In the genomic region with DNA sequence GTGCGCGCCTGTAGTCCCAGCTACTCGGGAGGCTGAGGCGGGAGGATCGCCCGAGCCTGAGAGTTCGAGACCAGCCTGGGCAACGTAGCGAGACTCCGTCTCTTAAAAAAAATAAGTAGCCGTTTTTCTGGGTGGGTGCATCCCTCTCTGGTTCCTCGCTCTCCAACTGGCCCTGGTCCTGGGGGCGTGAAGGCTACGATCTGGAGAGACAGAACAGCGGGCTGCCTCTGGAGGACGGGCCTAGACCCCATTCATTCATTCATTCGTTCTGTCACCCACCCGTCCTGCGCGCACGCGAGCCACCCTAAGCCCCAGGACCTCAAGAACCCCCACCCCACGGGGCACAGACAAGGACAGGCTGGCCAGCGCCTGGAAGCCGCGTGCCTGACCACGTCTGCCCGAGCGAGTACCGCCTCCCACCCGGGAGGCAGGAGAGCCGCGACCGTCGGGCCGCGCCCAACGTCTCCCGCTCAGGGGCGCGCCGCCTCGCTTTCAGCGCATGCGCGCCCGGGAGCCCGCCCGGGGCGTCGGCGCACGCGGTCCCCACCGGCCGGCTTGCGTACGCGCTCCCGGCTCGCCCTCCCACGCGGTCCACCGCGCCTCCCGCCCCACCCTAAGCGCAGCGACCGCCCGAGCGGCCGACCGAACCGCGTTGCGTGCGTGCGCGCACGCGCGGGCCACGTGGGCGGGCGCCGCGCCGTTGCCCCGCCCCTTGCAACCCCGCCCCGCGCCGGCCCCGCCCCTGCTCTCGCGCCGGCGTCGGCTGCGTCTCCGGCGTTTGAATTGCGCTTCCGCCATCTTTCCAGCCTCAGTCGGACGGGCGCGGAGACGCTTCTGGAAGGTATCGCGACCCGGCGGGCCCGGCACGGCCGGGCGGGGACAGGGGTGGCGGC, we compare ENCODE assay signal across 8 cellular contexts. TPM values are rescaled to one million over a fixed set of nuclear protein-coding genes. Genes with fewer than 3 reads are reported as not detected.
DNase-seq lines count a peak whose midpoint lies in the region; ATAC-seq and TF ChIP-seq lines count a peak whose summit lies in the region.

A gene (plus strand): TSS at position 781 of the 893 bp plus-strand sequence. CDS start 528 bp downstream, outside the sequence.

- no peak for TF ChIP-seq EP300 in Ishikawa (IDR thresholded peaks at IDR 0.05; ENCODE audit: borderline replicate concordance)

- peak within 1 kb of the TSS; percentile 89 for H2AFZ ChIP-seq in PC-3 (ENCODE audit: low read length)

- H3K36me3 ChIP-seq in PC-3 (ENCODE audit: low read depth, low read length) (peaks cover 41% of the 10 kb centered on the region), mucosa of rectum (ENCODE audit: control insufficient read depth in 2 of 2, insufficient read depth in 2 of 2, low read length in 2 of 2) (peaks cover 28 to 30% of the 10 kb centered on the region in 2 donors)

- peak within 1 kb of the TSS; percentile 19 for H3K27ac ChIP-seq in PC-3 (ENCODE audit: low read length)
- H3K27ac ChIP-seq in epithelial cell of prostate, result peak within 1 kb of the TSS; percentile 83
- peak within 1 kb of the TSS; percentile 87 for H3K27ac ChIP-seq in mucosa of rectum (ENCODE audit: low read depth in 2 of 2, low read length in 2 of 2)

- intact Hi-C loops in PC-3 (cut with micrococcal nuclease), result loop anchor here (1.0 kb wide), 1 partner anchor 32 kb away; a partner anchor contains a TSS

- H3K9me2 ChIP-seq in PC-3 (replicated peaks; ENCODE audit: low read length), result no peaks in the 10 kb centered on the region

- no peaks in the 10 kb centered on the region for H3K9me3 ChIP-seq in PC-3 (ENCODE audit: low read length)
- H3K9me3 ChIP-seq in mucosa of rectum (ENCODE audit: control insufficient read depth in 2 of 2, low read length in 2 of 2), result no peaks in the 10 kb centered on the region

- H3K4me3 ChIP-seq in PC-3 (ENCODE audit: low read length) (peak within 1 kb of the TSS; percentile 79), mucosa of rectum (ENCODE audit: low read length in 2 of 2) (peak within 1 kb of the TSS; percentile 78 to 85)

- ATAC-seq in GM21529 (IDR thresholded peaks at IDR 0.05; ENCODE audit: unreplicated experiment) (peak; percentile 56), PC-3 (peak; percentile 91)

- DNase-seq in DMS 273 (lab: John Stamatoyannopoulos, UW; ENCODE audit: unreplicated experiment) (peak; percentile 96), PC-3 (peak; percentile 99), activated T-cell treated with anti-CD3 and anti-CD28 coated beads for 48 hours (ENCODE audit: low read depth) (peak; percentile 97), epithelial cell of prostate (ENCODE audit: low read depth, low spot score) (peak; percentile 43)
- DNase-seq in stimulated activated CD8-positive, alpha-beta memory T cell treated with anti-CD3 and anti-CD28 coated beads, Interleukin-4, amount 100 ng/mL, for 4 hours (ENCODE audit: low read depth in 2 of 2, low spot score in 1 of 2), result peak; percentile 73 to 88

- no peak for TF ChIP-seq RAD21 in Ishikawa (IDR thresholded peaks at IDR 0.05; ENCODE audit: low read depth)

- peaks cover 41% of the 10 kb centered on the region for H4K20me1 ChIP-seq in PC-3 (ENCODE audit: low read length)

- H3K79me2 ChIP-seq in PC-3 (ENCODE audit: low read length), result peaks cover 48% of the 10 kb centered on the region

- H3F3A ChIP-seq in PC-3 (ENCODE audit: low read length, unreplicated experiment), result peaks cover 14% of the 10 kb centered on the region

- TF ChIP-seq CTCF in PC-3 (conservative IDR thresholded peaks at IDR 0.05; ENCODE audit: low read depth, low read length), result no peak

- no peaks in the 10 kb centered on the region for H3K27me3 ChIP-seq in PC-3 (ENCODE audit: low read length)
- H3K27me3 ChIP-seq in mucosa of rectum (ENCODE audit: control insufficient read depth in 2 of 2, insufficient read depth in 2 of 2, low read length in 2 of 2), result no peaks in the 10 kb centered on the region

- peak within 1 kb of the TSS; percentile 92 for H3K9ac ChIP-seq in PC-3 (ENCODE audit: low read length)
- H3K9ac ChIP-seq in mucosa of rectum (ENCODE audit: low read depth in 1 of 2, low read length in 2 of 2), result peak within 1 kb of the TSS; percentile 77 to 81

- POLR2A ChIA-PET in PC-3 (lab: Charles Lee; ENCODE audit: unreplicated experiment), result interaction anchor here (0.6 kb wide), 1 partner anchor 32 kb away, joined by 3 read pairs; no protein-coding TSS in a partner anchor

- no TSS peak for BruUV-seq in PC-3 (replicated peaks; lab: Mats Ljungman, UMichigan)

- peaks cover 26% of the 10 kb centered on the region for H3K4me1 ChIP-seq in PC-3 (ENCODE audit: insufficient read depth, low read length)
- peaks cover 14 to 19% of the 10 kb centered on the region in 2 donors for H3K4me1 ChIP-seq in mucosa of rectum (ENCODE audit: control insufficient read depth in 2 of 2, insufficient read depth in 2 of 2, low read length in 2 of 2)

- peak within 1 kb of the TSS; percentile 92 for H3K4me2 ChIP-seq in PC-3 (ENCODE audit: low read length)

- CTCF ChIA-PET in PC-3 (lab: Charles Lee), result interaction anchor here (0.7 kb wide), 1 partner anchor 45 kb away, joined by 4 read pairs; no protein-coding TSS in a partner anchor

TF ChIP-seq in Ishikawa, 13 proteins besides CTCF, POLR2A, EP300 and RAD21:
- TF ChIP-seq TAF1 (IDR thresholded peaks at IDR 0.05; ENCODE audit: low read depth), result peak; percentile 67
- no peak for TF ChIP-seq ZBTB7A (IDR thresholded peaks at IDR 0.05; ENCODE audit: low read depth)
- TF ChIP-seq, protein P1, sequence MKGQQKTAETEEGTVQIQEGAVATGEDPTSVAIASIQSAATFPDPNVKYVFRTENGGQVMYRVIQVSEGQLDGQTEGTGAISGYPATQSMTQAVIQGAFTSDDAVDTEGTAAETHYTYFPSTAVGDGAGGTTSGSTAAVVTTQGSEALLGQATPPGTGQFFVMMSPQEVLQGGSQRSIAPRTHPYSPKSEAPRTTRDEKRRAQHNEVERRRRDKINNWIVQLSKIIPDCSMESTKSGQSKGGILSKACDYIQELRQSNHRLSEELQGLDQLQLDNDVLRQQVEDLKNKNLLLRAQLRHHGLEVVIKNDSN (IDR thresholded peaks at IDR 0.05), result peak; percentile 77
- no peak for TF ChIP-seq CEBPB (IDR thresholded peaks at IDR 0.05)
- TF ChIP-seq TCF12 (IDR thresholded peaks at IDR 0.05; ENCODE audit: low read depth), result 0 out of 2 replicates have a peak, but pooled peaks have one; percentile 9
- peak; percentile 73 for TF ChIP-seq EGR1 (IDR thresholded peaks at IDR 0.05)
- TF ChIP-seq, protein P2, sequence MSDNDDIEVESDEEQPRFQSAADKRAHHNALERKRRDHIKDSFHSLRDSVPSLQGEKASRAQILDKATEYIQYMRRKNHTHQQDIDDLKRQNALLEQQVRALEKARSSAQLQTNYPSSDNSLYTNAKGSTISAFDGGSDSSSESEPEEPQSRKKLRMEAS (IDR thresholded peaks at IDR 0.05), result peak; percentile 89
- TF ChIP-seq YY1 (IDR thresholded peaks at IDR 0.05; ENCODE audit: low read depth), result peak; percentile 86

RNA-seq across cellular contexts. Expression of the gene that starts here (rescaled TPM):
- total RNA-seq in PC-3 (2014; rRNA removed), result 3,300 and 3,371 TPM in 2 replicates

Comparison
In these comparisons a context has a peak if more than half of its experiments do, and no peak if none do; other contexts are left out.
1. Peak in every context shown above with its lines: DNase-seq, ATAC-seq, H3K4me3 ChIP-seq and H3K27ac ChIP-seq.
2. DNase-seq: peak in every context shown above with its lines; median percentile 99 in PC-3; 97 in activated T-cell treated with anti-CD3 and anti-CD28 coated beads for 48 hours; 96 in DMS 273; 80 in stimulated activated CD8-positive, alpha-beta memory T cell treated with anti-CD3 and anti-CD28 coated beads, Interleukin-4, amount 100 ng/mL, for 4 hours; 43 in epithelial cell of prostate.
3. H3K27ac ChIP-seq: peak in every context shown above with its lines; median percentile 87 in mucosa of rectum; 83 in epithelial cell of prostate; 19 in PC-3.